1 cellular context compared by ENCODE assay signal in the genomic region with DNA sequence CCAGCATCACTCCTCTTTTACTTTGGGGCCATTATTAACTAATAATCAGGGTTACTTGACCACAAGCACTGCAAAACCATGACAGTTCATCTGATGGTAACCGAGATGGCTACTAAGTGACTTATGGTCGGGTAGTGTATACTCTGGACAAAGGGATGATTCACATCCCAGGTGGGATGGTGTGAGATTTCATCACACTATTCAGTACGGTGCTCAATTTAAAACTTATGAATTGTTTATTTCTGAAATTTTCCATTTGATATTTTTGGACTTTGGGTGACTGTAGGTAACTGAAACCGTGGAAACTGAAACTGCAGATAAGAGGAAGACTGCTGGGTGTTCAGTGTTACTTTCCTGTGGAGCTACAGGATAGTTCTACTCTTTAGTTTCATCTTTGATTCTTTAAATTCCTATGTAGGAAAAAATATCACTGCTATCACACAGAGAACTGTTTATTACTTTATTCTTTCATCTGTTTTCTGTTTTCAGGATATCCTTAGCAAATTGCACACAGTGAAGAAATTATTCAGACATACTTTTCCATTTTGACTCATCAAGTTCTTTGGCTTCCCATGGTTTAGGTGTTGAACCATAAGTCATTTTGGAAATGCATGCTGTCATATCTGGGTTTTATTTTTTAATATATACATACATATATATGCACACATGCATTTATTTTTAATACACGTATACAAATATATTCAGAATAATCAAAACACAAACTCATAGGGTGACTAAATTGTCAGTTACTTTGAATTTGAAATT.
TF ChIP-seq lines count a peak whose summit lies in the region.

No MANE protein-coding gene starts in this region.

TF ChIP-seq in HepG2, 621 proteins besides CTCF, POLR2A, EP300 and RAD21 (continued from another document):
- TF ChIP-seq, protein P1, sequence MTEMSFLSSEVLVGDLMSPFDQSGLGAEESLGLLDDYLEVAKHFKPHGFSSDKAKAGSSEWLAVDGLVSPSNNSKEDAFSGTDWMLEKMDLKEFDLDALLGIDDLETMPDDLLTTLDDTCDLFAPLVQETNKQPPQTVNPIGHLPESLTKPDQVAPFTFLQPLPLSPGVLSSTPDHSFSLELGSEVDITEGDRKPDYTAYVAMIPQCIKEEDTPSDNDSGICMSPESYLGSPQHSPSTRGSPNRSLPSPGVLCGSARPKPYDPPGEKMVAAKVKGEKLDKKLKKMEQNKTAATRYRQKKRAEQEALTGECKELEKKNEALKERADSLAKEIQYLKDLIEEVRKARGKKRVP (CRISPR knock-in tag; IDR thresholded peaks at IDR 0.05): peak in 1 of 2 experiments; percentile 65; a peak in 1 of 4 replicates
- TF ChIP-seq ARNT2 (CRISPR knock-in tag; IDR thresholded peaks at IDR 0.05; ENCODE audit: low read depth): no peak
- peak; percentile 86 for TF ChIP-seq FOSL2 (CRISPR knock-in tag; IDR thresholded peaks at IDR 0.05)
- TF ChIP-seq ATRX (CRISPR knock-in tag; IDR thresholded peaks at IDR 0.05; ENCODE audit: borderline replicate concordance): no peak
- TF ChIP-seq NCOR1 (IDR thresholded peaks at IDR 0.05; ENCODE audit: borderline replicate concordance, low read length): 0 out of 2 replicates have a peak, but pooled peaks have one; percentile 3
- TF ChIP-seq, protein P2, sequence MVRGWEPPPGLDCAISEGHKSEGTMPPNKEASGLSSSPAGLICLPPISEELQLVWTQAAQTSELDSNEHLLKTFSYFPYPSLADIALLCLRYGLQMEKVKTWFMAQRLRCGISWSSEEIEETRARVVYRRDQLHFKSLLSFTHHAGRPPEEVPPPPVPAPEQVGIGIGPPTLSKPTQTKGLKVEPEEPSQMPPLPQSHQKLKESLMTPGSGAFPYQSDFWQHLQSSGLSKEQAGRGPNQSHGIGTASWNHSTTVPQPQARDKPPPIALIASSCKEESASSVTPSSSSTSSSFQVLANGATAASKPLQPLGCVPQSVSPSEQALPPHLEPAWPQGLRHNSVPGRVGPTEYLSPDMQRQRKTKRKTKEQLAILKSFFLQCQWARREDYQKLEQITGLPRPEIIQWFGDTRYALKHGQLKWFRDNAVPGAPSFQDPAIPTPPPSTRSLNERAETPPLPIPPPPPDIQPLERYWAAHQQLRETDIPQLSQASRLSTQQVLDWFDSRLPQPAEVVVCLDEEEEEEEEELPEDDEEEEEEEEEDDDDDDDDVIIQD (CRISPR knock-in tag; IDR thresholded peaks at IDR 0.05; ENCODE audit: low read depth): peak; percentile 42; the same call in 1 of the 2 replicates
- TF ChIP-seq TBX2 (CRISPR knock-in tag; IDR thresholded peaks at IDR 0.05; ENCODE audit: borderline replicate concordance): 0 out of 2 replicates have a peak, but pooled peaks have one; percentile 45
- TF ChIP-seq TP53 (CRISPR knock-in tag; conservative IDR thresholded peaks at IDR 0.05): no peak
- TF ChIP-seq SRSF1 (optimal IDR thresholded peaks at IDR 0.05; ENCODE audit: low read depth, low read length): no peak
- TF ChIP-seq, protein P3, sequence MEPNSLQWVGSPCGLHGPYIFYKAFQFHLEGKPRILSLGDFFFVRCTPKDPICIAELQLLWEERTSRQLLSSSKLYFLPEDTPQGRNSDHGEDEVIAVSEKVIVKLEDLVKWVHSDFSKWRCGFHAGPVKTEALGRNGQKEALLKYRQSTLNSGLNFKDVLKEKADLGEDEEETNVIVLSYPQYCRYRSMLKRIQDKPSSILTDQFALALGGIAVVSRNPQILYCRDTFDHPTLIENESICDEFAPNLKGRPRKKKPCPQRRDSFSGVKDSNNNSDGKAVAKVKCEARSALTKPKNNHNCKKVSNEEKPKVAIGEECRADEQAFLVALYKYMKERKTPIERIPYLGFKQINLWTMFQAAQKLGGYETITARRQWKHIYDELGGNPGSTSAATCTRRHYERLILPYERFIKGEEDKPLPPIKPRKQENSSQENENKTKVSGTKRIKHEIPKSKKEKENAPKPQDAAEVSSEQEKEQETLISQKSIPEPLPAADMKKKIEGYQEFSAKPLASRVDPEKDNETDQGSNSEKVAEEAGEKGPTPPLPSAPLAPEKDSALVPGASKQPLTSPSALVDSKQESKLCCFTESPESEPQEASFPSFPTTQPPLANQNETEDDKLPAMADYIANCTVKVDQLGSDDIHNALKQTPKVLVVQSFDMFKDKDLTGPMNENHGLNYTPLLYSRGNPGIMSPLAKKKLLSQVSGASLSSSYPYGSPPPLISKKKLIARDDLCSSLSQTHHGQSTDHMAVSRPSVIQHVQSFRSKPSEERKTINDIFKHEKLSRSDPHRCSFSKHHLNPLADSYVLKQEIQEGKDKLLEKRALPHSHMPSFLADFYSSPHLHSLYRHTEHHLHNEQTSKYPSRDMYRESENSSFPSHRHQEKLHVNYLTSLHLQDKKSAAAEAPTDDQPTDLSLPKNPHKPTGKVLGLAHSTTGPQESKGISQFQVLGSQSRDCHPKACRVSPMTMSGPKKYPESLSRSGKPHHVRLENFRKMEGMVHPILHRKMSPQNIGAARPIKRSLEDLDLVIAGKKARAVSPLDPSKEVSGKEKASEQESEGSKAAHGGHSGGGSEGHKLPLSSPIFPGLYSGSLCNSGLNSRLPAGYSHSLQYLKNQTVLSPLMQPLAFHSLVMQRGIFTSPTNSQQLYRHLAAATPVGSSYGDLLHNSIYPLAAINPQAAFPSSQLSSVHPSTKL (CRISPR knock-in tag; IDR thresholded peaks at IDR 0.05): peak; percentile 34; the same call in 1 of the 2 replicates
- TF ChIP-seq ZBTB20 (CRISPR knock-in tag; IDR thresholded peaks at IDR 0.05; ENCODE audit: borderline replicate concordance, low read depth): no peak
- 0 out of 2 replicates have a peak, but pooled peaks have one; percentile 64 for TF ChIP-seq ZKSCAN8 (CRISPR knock-in tag; IDR thresholded peaks at IDR 0.05; ENCODE audit: borderline replicate concordance)
- TF ChIP-seq PCBP1 (IDR thresholded peaks at IDR 0.05; ENCODE audit: borderline replicate concordance, low read depth, low read length): no peak
- TF ChIP-seq FOXP1 (IDR thresholded peaks at IDR 0.05): no peak
- peak; percentile 29; the same call in 1 of the 2 replicates for TF ChIP-seq FOXP1 (CRISPR knock-in tag; IDR thresholded peaks at IDR 0.05)
- TF ChIP-seq GATAD2A (CRISPR knock-in tag; IDR thresholded peaks at IDR 0.05): peak; percentile 40; the same call in 1 of the 2 replicates
- TF ChIP-seq CEBPG (CRISPR knock-in tag; IDR thresholded peaks at IDR 0.05): peak; percentile 69
- TF ChIP-seq ZNF644 (CRISPR knock-in tag; IDR thresholded peaks at IDR 0.05; ENCODE audit: low read depth): peak; percentile 69; the same call in 1 of the 2 replicates
- TF ChIP-seq CEBPB (IDR thresholded peaks at IDR 0.05; ENCODE audit: borderline replicate concordance, low read depth, low read length): peak; percentile 56; the same call in 1 of the 2 replicates
- no peak for TF ChIP-seq SOX13 (IDR thresholded peaks at IDR 0.05)
- TF ChIP-seq SOX13 (CRISPR knock-in tag; conservative IDR thresholded peaks at IDR 0.05 in 1 of 2, IDR thresholded peaks at IDR 0.05 in 1 of 2): peak in 1 of 2 experiments; percentile 76; a peak in 2 of 4 replicates
- TF ChIP-seq, protein P4, sequence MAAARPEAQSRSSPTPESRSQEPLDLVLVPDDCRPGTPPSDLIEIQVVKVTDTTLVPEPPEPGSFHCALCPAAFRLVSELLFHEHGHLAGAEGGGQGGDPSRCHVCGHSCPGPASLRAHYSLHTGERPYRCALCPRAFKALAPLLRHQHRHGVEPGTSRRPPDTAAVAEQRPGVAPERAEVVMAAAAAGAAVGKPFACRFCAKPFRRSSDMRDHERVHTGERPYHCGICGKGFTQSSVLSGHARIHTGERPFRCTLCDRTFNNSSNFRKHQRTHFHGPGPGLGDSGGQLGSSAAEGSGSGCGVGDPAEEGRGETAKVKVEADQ (CRISPR knock-in tag; IDR thresholded peaks at IDR 0.05; ENCODE audit: borderline replicate concordance): peak; percentile 6; the same call in 1 of the 2 replicates
- TF ChIP-seq FOXA1 (IDR thresholded peaks at IDR 0.05): no peak
- no peak for TF ChIP-seq FOXA1 (CRISPR knock-in tag; IDR thresholded peaks at IDR 0.05)
- TF ChIP-seq SOX5 (CRISPR knock-in tag; IDR thresholded peaks at IDR 0.05; ENCODE audit: borderline replicate concordance): peak; percentile 33; the same call in 1 of the 2 replicates
- TF ChIP-seq SMAD3 (CRISPR knock-in tag; IDR thresholded peaks at IDR 0.05): no peak
- TF ChIP-seq ZNF20 (CRISPR knock-in tag; IDR thresholded peaks at IDR 0.05): 0 out of 2 replicates have a peak, but pooled peaks have one; percentile 31
- no peak for TF ChIP-seq ZMAT3 (CRISPR knock-in tag; conservative IDR thresholded peaks at IDR 0.05)
